ENCODE assay signal across 8 cellular contexts in the genomic region with DNA sequence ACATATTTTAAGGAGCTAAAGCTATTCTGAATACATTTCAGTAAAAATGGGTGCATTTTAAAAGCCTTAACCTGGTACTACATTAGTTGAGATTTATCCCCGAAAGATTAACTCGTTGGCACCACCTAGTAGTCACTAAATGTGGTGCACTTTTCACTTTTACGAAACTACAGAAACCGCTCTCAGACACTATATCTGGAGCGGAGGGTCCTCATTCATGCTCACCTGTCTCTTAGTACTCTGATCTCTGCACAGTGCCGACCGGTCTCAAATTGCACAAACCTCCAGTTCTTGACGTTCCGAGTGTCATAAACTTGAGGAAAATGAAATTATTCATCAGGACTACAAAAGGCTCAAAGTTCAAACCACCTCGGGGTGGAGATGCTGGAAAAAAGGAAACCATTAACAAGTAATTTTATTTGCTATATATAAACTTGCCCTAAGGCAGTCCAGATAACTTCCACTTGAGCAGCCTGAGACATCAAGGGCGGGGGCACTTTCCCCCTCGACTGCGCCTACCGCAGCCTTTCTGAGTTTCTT. TPM values are rescaled to one million over a fixed set of nuclear protein-coding genes. Genes with fewer than 3 reads are reported as not detected.
DNase-seq lines count a peak whose midpoint lies in the region; ATAC-seq and TF ChIP-seq lines count a peak whose summit lies in the region.

No MANE protein-coding gene starts in this region.

- H3K36me3 ChIP-seq in left lung: peaks cover 0 to 7% of the 10 kb centered on the region in 2 donors

- ATAC-seq in GM19395 (IDR thresholded peaks at IDR 0.05; ENCODE audit: unreplicated experiment) (peak; percentile 43), SK-N-SH treated with all-trans-retinoic acid at 6 μM for 48 hours (peak; percentile 76), left lung (peak; percentile 75), HG03025 (IDR thresholded peaks at IDR 0.05; ENCODE audit: low FRiP score, unreplicated experiment) (no peak)

- peaks cover 4 to 28% of the 10 kb centered on the region in 2 donors for H3K4me1 ChIP-seq in left lung

- intact Hi-C loops in left lung (cut with DNase I): loop anchor here in 1 of 2 donors (10.0 kb wide), 1 partner anchor 92 kb away; a partner anchor contains a TSS

- H3K27me3 ChIP-seq in left lung: no peaks in the 10 kb centered on the region

- no peaks in the 10 kb centered on the region for H3K9me3 ChIP-seq in left lung

- DNase-seq in D341Med (ENCODE audit: low spot score) (peak; percentile 46), LNCaP clone FGC (ENCODE audit: low read depth) (no peak), dedifferentiated amniotic fluid mesenchymal stem cell (ENCODE audit: extremely low spot score) (peak; percentile 61), left lung (no peak), stromal cell of bone marrow (ENCODE audit: low read depth) (peak; percentile 48)

- TF ChIP-seq CTCF in LNCaP clone FGC (IDR thresholded peaks at IDR 0.05; ENCODE audit: control insufficient read depth, extremely low read depth, insufficient read depth): peak; percentile 51
- peak; percentile 31 to 32 for TF ChIP-seq CTCF in left lung (IDR thresholded peaks at IDR 0.05)

- H3K27ac ChIP-seq in left lung: peak overlapping the region; percentile 81 to 90

- H3K4me3 ChIP-seq in LNCaP clone FGC (ENCODE audit: low read depth, low read length) (peak overlapping the region; percentile 98), left lung (peak overlapping the region; percentile 63 to 65)

TF ChIP-seq in SK-N-SH treated with all-trans-retinoic acid at 6 μM for 48 hours, 23 proteins besides CTCF, POLR2A, EP300 and RAD21:
- TF ChIP-seq ZC3H10 (CRISPR knock-in tag; IDR thresholded peaks at IDR 0.05) (no peak), SNAI2 (CRISPR knock-in tag; IDR thresholded peaks at IDR 0.05) (no peak), CSDC2 (CRISPR knock-in tag; IDR thresholded peaks at IDR 0.05) (no peak), ARNTL (CRISPR knock-in tag; IDR thresholded peaks at IDR 0.05; ENCODE audit: borderline replicate concordance, low read depth) (no peak), ZNF70 (CRISPR knock-in tag; IDR thresholded peaks at IDR 0.05) (0 out of 2 replicates have a peak, but pooled peaks have one; percentile 23), ZNF8 (CRISPR knock-in tag; IDR thresholded peaks at IDR 0.05) (peak; percentile 80), ZFP3 (CRISPR knock-in tag; IDR thresholded peaks at IDR 0.05) (no peak), RARB (CRISPR knock-in tag; IDR thresholded peaks at IDR 0.05) (no peak)
- TF ChIP-seq, protein P1, sequence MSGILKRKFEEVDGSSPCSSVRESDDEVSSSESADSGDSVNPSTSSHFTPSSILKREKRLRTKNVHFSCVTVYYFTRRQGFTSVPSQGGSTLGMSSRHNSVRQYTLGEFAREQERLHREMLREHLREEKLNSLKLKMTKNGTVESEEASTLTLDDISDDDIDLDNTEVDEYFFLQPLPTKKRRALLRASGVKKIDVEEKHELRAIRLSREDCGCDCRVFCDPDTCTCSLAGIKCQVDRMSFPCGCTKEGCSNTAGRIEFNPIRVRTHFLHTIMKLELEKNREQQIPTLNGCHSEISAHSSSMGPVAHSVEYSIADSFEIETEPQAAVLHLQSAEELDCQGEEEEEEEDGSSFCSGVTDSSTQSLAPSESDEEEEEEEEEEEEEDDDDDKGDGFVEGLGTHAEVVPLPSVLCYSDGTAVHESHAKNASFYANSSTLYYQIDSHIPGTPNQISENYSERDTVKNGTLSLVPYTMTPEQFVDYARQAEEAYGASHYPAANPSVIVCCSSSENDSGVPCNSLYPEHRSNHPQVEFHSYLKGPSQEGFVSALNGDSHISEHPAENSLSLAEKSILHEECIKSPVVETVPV (CRISPR knock-in tag; IDR thresholded peaks at IDR 0.05): no peak
TF ChIP-seq in SK-N-SH treated with all-trans-retinoic acid at 6 μM for 48 hours: peak in this region for 2.

RNA-seq across cellular contexts. Expression of a gene that starts 0.7 kb away (rescaled TPM):
- total RNA-seq in left lung: 10 to 100 TPM; 26.6 to 32.0 TPM

RNA-seq across cellular contexts. Expression of a gene that starts 0.8 kb away (rescaled TPM):
- total RNA-seq in left lung: 10 to 100 TPM; 11.4 to 11.7 TPM

RNA-seq across cellular contexts. Expression of a gene that starts 32.4 kb away (rescaled TPM):
- total RNA-seq in left lung: 10 to 100 TPM; 30.2 to 40.9 TPM

RNA-seq across cellular contexts. Expression of a gene that starts 54.6 kb away (rescaled TPM):
- 1 to 10 TPM; 2.0 to 4.6 TPM for total RNA-seq in left lung

Comparison
In these comparisons a context has a peak if more than half of its experiments do, and no peak if none do; other contexts are left out.
1. DNase-seq: peak in D341Med (single experiment), dedifferentiated amniotic fluid mesenchymal stem cell (single experiment) and stromal cell of bone marrow (single experiment); none in LNCaP clone FGC (single experiment) and left lung (0 of 2).